In the genomic region with DNA sequence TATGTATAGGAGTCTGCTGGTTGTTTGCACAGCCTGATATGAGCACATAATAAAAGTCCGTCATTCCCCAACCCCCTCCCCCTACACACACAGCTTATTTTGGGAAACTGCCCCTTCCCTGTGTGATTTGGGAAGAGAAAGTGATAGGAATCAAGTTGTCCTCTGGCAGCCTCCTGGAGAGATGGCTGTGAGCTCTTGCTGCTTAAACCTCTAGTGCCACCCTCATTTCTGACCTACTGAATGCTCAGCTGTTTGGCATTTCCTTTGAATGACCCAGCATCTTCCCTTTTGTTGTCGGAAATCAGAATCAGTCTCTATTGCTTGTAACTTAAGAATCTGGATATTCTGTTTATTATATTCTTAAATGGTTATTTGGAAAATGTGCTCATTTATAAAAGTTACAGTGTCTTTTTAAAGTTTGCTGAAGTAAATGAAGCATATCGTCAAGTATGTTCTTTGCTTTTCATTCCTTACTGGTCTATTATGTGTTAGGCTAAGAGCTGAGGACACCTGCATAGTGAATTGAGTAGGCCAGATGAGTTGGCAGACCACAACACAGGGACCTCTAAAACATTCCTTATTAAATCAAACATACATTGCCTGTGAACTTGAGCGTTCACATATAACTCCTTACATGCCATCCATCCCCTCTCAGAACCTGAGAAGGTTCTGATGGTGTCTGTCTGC, we compare ENCODE assay signal across 18 cellular contexts. TPM values are rescaled to one million over a fixed set of nuclear protein-coding genes. Genes with fewer than 3 reads are reported as not detected.
DNase-seq lines count a peak whose midpoint lies in the region; ATAC-seq lines count a peak whose summit lies in the region.
"Had no signal": no experiment of that assay in that cellular context is flagged by ENCODE, and none has a peak within 500 bp of the region (broad histone marks: within the 10 kb centered on the region; RNA-seq: fewer than 3 reads in every experiment).

No MANE protein-coding gene starts in this region.

- no peak overlapping the region for H2AFZ ChIP-seq in ACC112 (ENCODE audit: low read length, unreplicated experiment)

- ATAC-seq in GM18861 (IDR thresholded peaks at IDR 0.05; ENCODE audit: unreplicated experiment) (peak; percentile 11), HG02885 (IDR thresholded peaks at IDR 0.05; ENCODE audit: poor library complexity, unreplicated experiment) (no peak)
- ATAC-seq: left lung had no signal

- intact Hi-C loops in activated CD4-positive, alpha-beta T cell treated with anti-CD3 and anti-CD28 coated beads, Interleukin-2, amount 10 ng/mL, durations not matched to agents 24 days and 14 days (cut with micrococcal nuclease) = no loop called here

- H3K36me3 Mint-ChIP-seq in activated CD4-positive, alpha-beta T cell treated with anti-CD3 and anti-CD28 coated beads, Interleukin-2, amount 10 ng/mL, durations not matched to agents 24 days and 14 days (ENCODE audit: low read depth) = peaks cover 5% of the 10 kb centered on the region
- H3K36me3 Mint-ChIP-seq: T-cell had no signal

- peaks cover 33% of the 10 kb centered on the region for H3K4me1 ChIP-seq in ACC112 (ENCODE audit: control insufficient read depth, insufficient read depth, low read length, unreplicated experiment)

- H3K27me3 Mint-ChIP-seq in activated CD4-positive, alpha-beta T cell treated with anti-CD3 and anti-CD28 coated beads, Interleukin-2, amount 10 ng/mL, durations not matched to agents 24 days and 14 days = peaks cover 5% of the 10 kb centered on the region
- H3K27me3 Mint-ChIP-seq: activated CD8-positive, alpha-beta T cell treated with anti-CD3 and anti-CD28 coated beads for 36 hours; central memory CD8-positive, alpha-beta T cell; T-cell had no signal

- peak overlapping the region; percentile 56 for H3K27ac ChIP-seq in ACC112 (ENCODE audit: low read depth, low read length)
- H3K27ac ChIP-seq: left lung, sigmoid colon had no signal

- no peaks in the 10 kb centered on the region for H3K79me2 ChIP-seq in ACC112 (ENCODE audit: control insufficient read depth, insufficient read depth, low read length, unreplicated experiment)

- DNase-seq in astrocyte of the hippocampus (ENCODE audit: low read depth, low spot score) (peak; percentile 44), glomerular visceral epithelial cell (ENCODE audit: extremely low spot score) (peak; percentile 15), cerebellum (ENCODE audit: low spot score) (no peak)
- DNase-seq in stimulated activated CD4-positive, alpha-beta T cell treated with anti-CD3 and anti-CD28 coated beads, Interleukin-4, amount 100 ng/mL, for 4 hours = no peak
- DNase-seq in activated CD4-positive, alpha-beta T cell treated with anti-CD3 and anti-CD28 coated beads, Interleukin-2, amount 10 ng/mL, durations not matched to agents 24 days and 14 days = no peak
- DNase-seq: activated CD8-positive, alpha-beta T cell treated with anti-CD3 and anti-CD28 coated beads for 36 hours; GF-D8; left lung; NCI-H1436 treated with DMSO at 0.1 percent for 48 hours; NCI-H2227 treated with DMSO at 0.1 percent for 48 hours; occipital lobe; sigmoid colon; substantia nigra; T-cell had no signal

- H3K4me3 ChIP-seq in ACC112 (ENCODE audit: low read depth, low read length) = peak overlapping the region; percentile 23; the same call in 1 of the 2 replicates
- H3K4me3 ChIP-seq: left lung, sigmoid colon had no signal

- H3K27ac Mint-ChIP-seq in activated CD4-positive, alpha-beta T cell treated with anti-CD3 and anti-CD28 coated beads, Interleukin-2, amount 10 ng/mL, durations not matched to agents 24 days and 14 days = no peak overlapping the region
- H3K27ac Mint-ChIP-seq: activated CD8-positive, alpha-beta T cell treated with anti-CD3 and anti-CD28 coated beads for 36 hours; T-cell had no signal

- H3K4me1 Mint-ChIP-seq in activated CD4-positive, alpha-beta T cell treated with anti-CD3 and anti-CD28 coated beads, Interleukin-2, amount 10 ng/mL, durations not matched to agents 24 days and 14 days = peaks cover 8% of the 10 kb centered on the region

- H3K36me3 ChIP-seq in ACC112 (ENCODE audit: insufficient read depth, low read length) = no peaks in the 10 kb centered on the region
- H3K36me3 ChIP-seq: left lung had no signal

- no peaks in the 10 kb centered on the region for H3K27me3 ChIP-seq in ACC112 (ENCODE audit: insufficient read depth, low read length)
- H3K27me3 ChIP-seq: sigmoid colon had no signal

- no peak overlapping the region for H3K4me3 Mint-ChIP-seq in activated CD4-positive, alpha-beta T cell treated with anti-CD3 and anti-CD28 coated beads, Interleukin-2, amount 10 ng/mL, durations not matched to agents 24 days and 14 days
- H3K4me3 Mint-ChIP-seq: activated CD8-positive, alpha-beta T cell treated with anti-CD3 and anti-CD28 coated beads for 36 hours; central memory CD8-positive, alpha-beta T cell; T-cell had no signal

- no peaks in the 10 kb centered on the region for H3K9me3 Mint-ChIP-seq in activated CD4-positive, alpha-beta T cell treated with anti-CD3 and anti-CD28 coated beads, Interleukin-2, amount 10 ng/mL, durations not matched to agents 24 days and 14 days
- H3K9me3 Mint-ChIP-seq: activated CD8-positive, alpha-beta T cell treated with anti-CD3 and anti-CD28 coated beads for 36 hours; central memory CD8-positive, alpha-beta T cell; T-cell had no signal

RNA-seq across cellular contexts. Expression of a gene that starts 5.5 kb away (rescaled TPM):
- 1.1 and 1.4 TPM in 2 replicates for total RNA-seq in activated CD4-positive, alpha-beta T cell treated with anti-CD3 and anti-CD28 coated beads, Interleukin-2, amount 10 ng/mL, durations not matched to agents 24 days and 14 days
- total RNA-seq in cerebellum = 5.9 TPM

RNA-seq across cellular contexts. Expression of a gene that starts 5.6 kb away (rescaled TPM):
- 19.7 and 24.7 TPM in 2 replicates for total RNA-seq in activated CD4-positive, alpha-beta T cell treated with anti-CD3 and anti-CD28 coated beads, Interleukin-2, amount 10 ng/mL, durations not matched to agents 24 days and 14 days
- total RNA-seq in cerebellum = 57.3 TPM

Comparison
In these comparisons a context has a peak if more than half of its experiments do, and no peak if none do; other contexts are left out.
1. DNase-seq: peak in astrocyte of the hippocampus (single experiment) and glomerular visceral epithelial cell (single experiment); none in stimulated activated CD4-positive, alpha-beta T cell treated with anti-CD3 and anti-CD28 coated beads, Interleukin-4, amount 100 ng/mL, for 4 hours (0 of 2), activated CD4-positive, alpha-beta T cell treated with anti-CD3 and anti-CD28 coated beads, Interleukin-2, amount 10 ng/mL, durations not matched to agents 24 days and 14 days (single experiment) and cerebellum (single experiment).